ENCODE assay signal across 1 cellular context in the genomic region with DNA sequence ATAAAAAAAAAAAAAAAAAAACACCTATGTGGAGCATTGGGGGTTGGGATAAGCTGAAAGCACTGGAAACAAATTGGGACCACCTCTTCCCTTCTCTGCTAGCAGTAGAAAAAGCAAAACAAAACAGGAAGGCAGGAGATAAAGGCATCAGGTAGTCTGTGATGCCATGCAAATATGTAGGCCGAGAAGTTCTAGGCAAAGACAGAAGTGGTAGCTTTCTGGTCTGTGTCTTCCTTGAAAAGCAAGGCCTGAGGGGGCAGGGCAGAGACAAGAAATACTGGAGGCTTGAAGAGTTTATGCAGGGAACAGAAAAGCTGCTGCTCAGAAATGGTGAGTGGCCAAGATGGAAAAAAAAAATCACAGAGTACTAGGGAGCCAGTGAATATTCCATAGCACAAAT.
TF ChIP-seq lines count a peak whose summit lies in the region.

No MANE protein-coding gene starts in this region.

TF ChIP-seq in WTC11, 78 proteins besides CTCF, POLR2A, EP300 and RAD21 (continued from another document):
- TF ChIP-seq, protein P1, sequence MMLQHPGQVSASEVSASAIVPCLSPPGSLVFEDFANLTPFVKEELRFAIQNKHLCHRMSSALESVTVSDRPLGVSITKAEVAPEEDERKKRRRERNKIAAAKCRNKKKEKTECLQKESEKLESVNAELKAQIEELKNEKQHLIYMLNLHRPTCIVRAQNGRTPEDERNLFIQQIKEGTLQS (CRISPR knock-in tag; conservative IDR thresholded peaks at IDR 0.05) = no peak
